8 cellular contexts compared by ENCODE assay signal in genomic region chr3:187318819-187319616, GRCh38. TPM values are rescaled to one million over a fixed set of nuclear protein-coding genes. Genes with fewer than 3 reads are reported as not detected.
A peak's percentile ranks its signal among the peaks of the same experiment; 100 is the strongest.
DNase-seq lines count a peak whose midpoint lies in the region; ATAC-seq, FAIRE-seq and TF ChIP-seq lines count a peak whose summit lies in the region.

No MANE protein-coding gene starts in this region.

- H3K27ac ChIP-seq in breast epithelium, result peak overlapping the region in 1 of 2 donors; percentile 9

- H3K4me1 ChIP-seq in breast epithelium, result no peaks in the 10 kb centered on the region

- peak; percentile 77 for FAIRE-seq in islet of Langerhans (lab: Jason Lieb, UNC)

- no peaks in the 10 kb centered on the region for H3K36me3 ChIP-seq in breast epithelium

- intact Hi-C loops in Right ventricle myocardium inferior (cut with DNase I), result loop anchor here (1.0 to 2.0 kb wide), 3 partner anchors 98 to 395 kb away; no protein-coding TSS in a partner anchor
- intact Hi-C loops in cardiac septum (cut with DNase I), result loop anchor here (1.0 to 2.0 kb wide), 3 partner anchors 98 to 395 kb away; no protein-coding TSS in a partner anchor
- intact Hi-C loops in breast epithelium (cut with DNase I; ENCODE audit: low total_unique reads), result loop anchor here (10.0 kb wide), 1 partner anchor 366 kb away; no protein-coding TSS in a partner anchor

- no peak for TF ChIP-seq POLR2A in breast epithelium (IDR thresholded peaks at IDR 0.05)

- no peaks in the 10 kb centered on the region for H3K9me3 ChIP-seq in breast epithelium

- peak overlapping the region; percentile 15 to 56 (median 33) for H3K4me3 ChIP-seq in breast epithelium

- peak; percentile 85 to 87 (median 85) for TF ChIP-seq CTCF in breast epithelium (IDR thresholded peaks at IDR 0.05)

- ATAC-seq in Right ventricle myocardium inferior, result peak; percentile 60
- no peak for ATAC-seq in GM21515 (IDR thresholded peaks at IDR 0.05; ENCODE audit: unreplicated experiment)

- DNase-seq in Right ventricle myocardium inferior (ENCODE audit: missing footprints), result no peak
- no peak for DNase-seq in cardiac septum (ENCODE audit: low spot score)
- peak; percentile 40 for DNase-seq in NCI-H146 (lab: John Stamatoyannopoulos, UW)
- DNase-seq in T1000 (lab: John Stamatoyannopoulos, UW), result peak; percentile 23
- DNase-seq in breast epithelium (ENCODE audit: low spot score in 2 of 2), result peak in 1 of 2 donors; percentile 28
- peak; percentile 17 for DNase-seq in stimulated activated CD4-positive, alpha-beta T cell treated with anti-CD3 and anti-CD28 coated beads, Interleukin-1b, Interleukin-23, amount 100 ng/mL, for 48 hours

- peaks cover 0 to 4% of the 10 kb centered on the region in 2 donors for H3K27me3 ChIP-seq in breast epithelium

RNA-seq across cellular contexts. Expression of gene MASP1, which starts 27.5 kb away (rescaled TPM):
- total RNA-seq in Right ventricle myocardium inferior (129 TPM), cardiac septum (59.7 TPM), breast epithelium (10 to 100 TPM in 1 of 3 donors, 1 to 10 TPM in 1, under 1 TPM in 1; 0.33 to 11.5 (median 1.3) TPM)

RNA-seq across cellular contexts. Expression of gene RTP4, which starts 49.2 kb away (rescaled TPM):
- 1.2 TPM for total RNA-seq in Right ventricle myocardium inferior
- 0.94 TPM for total RNA-seq in cardiac septum
- 1 to 10 TPM in 2 of 3 donors, under 1 TPM in 1; 0.32 to 7.2 (median 2.3) TPM for total RNA-seq in breast epithelium

Comparison
In these comparisons a context has a peak if more than half of its experiments do, and no peak if none do; other contexts are left out.
1. DNase-seq: peak in NCI-H146 (single experiment), T1000 (single experiment) and stimulated activated CD4-positive, alpha-beta T cell treated with anti-CD3 and anti-CD28 coated beads, Interleukin-1b, Interleukin-23, amount 100 ng/mL, for 48 hours (single experiment); none in Right ventricle myocardium inferior (single experiment) and cardiac septum (single experiment).